In the genomic region with DNA sequence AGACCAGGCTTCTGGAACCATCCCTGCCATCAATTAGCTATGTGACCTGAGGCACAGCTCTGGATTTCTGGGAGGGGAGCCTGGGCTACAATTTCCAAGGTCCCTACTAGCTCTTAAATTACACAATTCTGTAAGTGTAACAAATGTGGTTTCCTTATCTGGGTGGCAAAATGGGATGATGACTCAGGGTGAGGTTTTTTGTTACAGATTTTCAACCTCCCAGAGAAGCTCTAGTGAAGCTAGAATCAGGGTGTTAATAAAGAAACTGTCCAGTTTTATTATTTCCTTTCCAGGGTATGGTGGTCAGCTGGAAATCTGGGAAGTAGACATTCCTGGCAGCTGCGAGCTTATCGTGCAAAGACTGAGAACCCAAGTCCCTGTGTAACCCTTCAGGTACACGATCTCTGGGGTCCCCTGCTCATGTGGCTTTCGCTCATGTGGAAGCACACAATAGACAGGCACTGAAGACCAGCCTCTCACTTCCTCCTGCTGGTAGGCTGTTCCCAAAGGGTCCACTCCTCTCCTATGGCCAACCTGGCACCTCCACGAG, we compare ENCODE assay signal across 8 cellular contexts. TPM values are rescaled to one million over a fixed set of nuclear protein-coding genes. Genes with fewer than 3 reads are reported as not detected.
DNase-seq lines count a peak whose midpoint lies in the region; ATAC-seq and TF ChIP-seq lines count a peak whose summit lies in the region.

No MANE protein-coding gene starts in this region.

- no peaks in the 10 kb centered on the region for H3K9me3 ChIP-seq in CD4-positive, alpha-beta memory T cell (ENCODE audit: control insufficient read depth in 1 of 2, low read length in 2 of 2)
- H3K9me3 ChIP-seq in mucosa of stomach (ENCODE audit: control insufficient read depth, low read length), result no peaks in the 10 kb centered on the region

- H3K27ac ChIP-seq in CD4-positive, alpha-beta memory T cell (ENCODE audit: low read depth, low read length), result peak overlapping the region; percentile 47

- peak overlapping the region in 1 of 2 donors; percentile 6 for H3K4me3 ChIP-seq in CD4-positive, alpha-beta memory T cell (ENCODE audit: low read length in 2 of 2)
- H3K4me3 ChIP-seq in mucosa of stomach (ENCODE audit: low read length), result no peak overlapping the region
- no peak overlapping the region for H3K4me3 ChIP-seq in lower leg skin (ENCODE audit: low read depth, poor library complexity, severe bottlenecking)

- peaks cover 7 to 11% of the 10 kb centered on the region in 2 donors for H3K36me3 Mint-ChIP-seq in CD4-positive, alpha-beta memory T cell

- ATAC-seq in GM21723 (IDR thresholded peaks at IDR 0.05; ENCODE audit: unreplicated experiment) (no peak), GM19328 (IDR thresholded peaks at IDR 0.05; ENCODE audit: unreplicated experiment) (no peak), HG03280 (IDR thresholded peaks at IDR 0.05; ENCODE audit: unreplicated experiment) (no peak)

- H3K9me3 Mint-ChIP-seq in CD4-positive, alpha-beta memory T cell, result no peaks in the 10 kb centered on the region

- peak overlapping the region; percentile 37 to 74 (median 69) for H3K4me3 Mint-ChIP-seq in CD4-positive, alpha-beta memory T cell

- H3K9ac ChIP-seq in mucosa of stomach (ENCODE audit: low read length), result peak overlapping the region; percentile 36

- peak overlapping the region; percentile 87 to 96 (median 92) for H3K27ac Mint-ChIP-seq in CD4-positive, alpha-beta memory T cell

- no peak for TF ChIP-seq POLR2A in lower leg skin (IDR thresholded peaks at IDR 0.05)

- peak in 3 of 5 donors; percentile 21 to 67 (median 22) for DNase-seq in CD4-positive, alpha-beta memory T cell
- peak; percentile 88 for DNase-seq in NCI-H226
- peak; percentile 77 for DNase-seq in astrocyte of the hippocampus (ENCODE audit: low read depth, low spot score)
- no peak for DNase-seq in lower leg skin (ENCODE audit: low spot score in 2 of 2)

- H3K4me1 ChIP-seq in CD4-positive, alpha-beta memory T cell (ENCODE audit: insufficient read depth, low read length), result peaks cover 89% of the 10 kb centered on the region
- peaks cover 48% of the 10 kb centered on the region for H3K4me1 ChIP-seq in mucosa of stomach (ENCODE audit: control insufficient read depth, insufficient read depth, low read length)

- no peaks in the 10 kb centered on the region for H3K36me3 ChIP-seq in CD4-positive, alpha-beta memory T cell (ENCODE audit: insufficient read depth, low read length)
- no peaks in the 10 kb centered on the region for H3K36me3 ChIP-seq in mucosa of stomach (ENCODE audit: control insufficient read depth, insufficient read depth, low read length)

- no peak for TF ChIP-seq CTCF in lower leg skin (IDR thresholded peaks at IDR 0.05)

- H3K27me3 Mint-ChIP-seq in CD4-positive, alpha-beta memory T cell, result no peaks in the 10 kb centered on the region

- H3K27me3 ChIP-seq in CD4-positive, alpha-beta memory T cell (ENCODE audit: insufficient read depth, low read length), result no peaks in the 10 kb centered on the region
- H3K27me3 ChIP-seq in mucosa of stomach (ENCODE audit: control insufficient read depth, insufficient read depth, low read length), result no peaks in the 10 kb centered on the region

- CTCF ChIA-PET in CD4-positive, alpha-beta memory T cell (lab: Charles Lee; ENCODE audit: partially characterized antibody), result interaction anchor here (1.0 to 4.5 kb wide), 7 partner anchors 9 to 126 kb away, joined by 3 to 22 read pairs (median 4); a partner anchor contains a TSS

- peaks cover 75 to 99% (median 91%) of the 10 kb centered on the region in 4 donors for H3K4me1 Mint-ChIP-seq in CD4-positive, alpha-beta memory T cell

- POLR2A ChIA-PET in CD4-positive, alpha-beta memory T cell (lab: Charles Lee; ENCODE audit: partially characterized antibody), result interaction anchor here (1.0 to 14.7 kb wide), 5 partner anchors 9 to 85 kb away, joined by 4 to 201 read pairs (median 10); a partner anchor contains a TSS

- intact Hi-C loops in CD4-positive, alpha-beta memory T cell (cut with micrococcal nuclease), result no loop called here
- intact Hi-C loops in lower leg skin (cut with DNase I; ENCODE audit: low total_unique reads), result no loop called here

- WGBS in lower leg skin, 2 donors, result 57 to 74% methylated on average over 5 of the region's 5 CpGs

RNA-seq across cellular contexts. Expression of a gene that starts 7.3 kb away (rescaled TPM):
- 10 to 100 TPM; 44.6 to 52.5 TPM for total RNA-seq in CD4-positive, alpha-beta memory T cell
- 10 to 100 TPM; 52.1 to 55.7 TPM for polyA plus RNA-seq in CD4-positive, alpha-beta memory T cell
- total RNA-seq in lower leg skin, result 10 to 100 TPM in 1 of 4 donors, 1 to 10 TPM in 3; 6.2 to 11.9 (median 7.5) TPM

RNA-seq across cellular contexts. Expression of a gene that starts 36.6 kb away (rescaled TPM):
- 10 to 100 TPM; 14.1 to 20.3 TPM for total RNA-seq in CD4-positive, alpha-beta memory T cell
- polyA plus RNA-seq in CD4-positive, alpha-beta memory T cell, result 10 to 100 TPM; 27.8 to 37.8 TPM
- total RNA-seq in lower leg skin, result 10 to 100 TPM; 10.4 to 30.4 (median 12.0) TPM

RNA-seq across cellular contexts. Expression of a gene that starts 36.7 kb away (rescaled TPM):
- 10 to 100 TPM; 26.4 to 28.6 TPM for total RNA-seq in CD4-positive, alpha-beta memory T cell
- polyA plus RNA-seq in CD4-positive, alpha-beta memory T cell, result 10 to 100 TPM; 13.0 to 18.7 TPM
- 10 to 100 TPM in 2 of 4 donors, 1 to 10 TPM in 2; 5.1 to 14.8 (median 9.5) TPM for total RNA-seq in lower leg skin

Comparison
In these comparisons a context has a peak if more than half of its experiments do, and no peak if none do; other contexts are left out.
1. DNase-seq: peak in CD4-positive, alpha-beta memory T cell (3 of 5), NCI-H226 (single experiment) and astrocyte of the hippocampus (single experiment); none in lower leg skin (0 of 2).